ENCODE assay signal across 8 cellular contexts in genomic region chr4:13656569-13656988, GRCh38. TPM values are rescaled to one million over a fixed set of nuclear protein-coding genes. Genes with fewer than 3 reads are reported as not detected.
A peak's percentile ranks its signal among the peaks of the same experiment; 100 is the strongest.
DNase-seq lines count a peak whose midpoint lies in the region; ATAC-seq, FAIRE-seq and TF ChIP-seq lines count a peak whose summit lies in the region.

No MANE protein-coding gene starts in this region.

- peak overlapping the region; percentile 66 for H3K4me3 Mint-ChIP-seq in activated B cell treated with CpG ODN at 0.5 μM for 24 hours

- peak; percentile 42 for TF ChIP-seq CTCF in activated B cell treated with CpG ODN at 0.5 μM for 24 hours (IDR thresholded peaks at IDR 0.05)

- H3K9me3 Mint-ChIP-seq in activated B cell treated with CpG ODN at 0.5 μM for 24 hours: no peaks in the 10 kb centered on the region

- no peaks in the 10 kb centered on the region for H3K36me3 Mint-ChIP-seq in activated B cell treated with CpG ODN at 0.5 μM for 24 hours (ENCODE audit: low read depth)

- peak; percentile 45 for ATAC-seq in activated B cell treated with CpG ODN at 0.5 μM for 24 hours (ENCODE audit: low read depth)
- no peak for ATAC-seq in GM19452 (IDR thresholded peaks at IDR 0.05; ENCODE audit: unreplicated experiment)

- FAIRE-seq in GM19239 (lab: Jason Lieb, UNC): peak; percentile 61

- H3K27me3 Mint-ChIP-seq in activated B cell treated with CpG ODN at 0.5 μM for 24 hours: no peaks in the 10 kb centered on the region

- CTCF ChIA-PET in activated B cell treated with CpG ODN at 0.5 μM for 24 hours (lab: Charles Lee): interaction anchor here (0.6 to 3.7 kb wide), 11 partner anchors 12 to 1993 kb away, joined by 3 to 21 read pairs (median 4); no protein-coding TSS in a partner anchor

- peak; percentile 61 for DNase-seq in AG08396 (ENCODE audit: low spot score)
- peak; percentile 10 for DNase-seq in GM19239 (ENCODE audit: insufficient read length, low spot score)
- peak; percentile 3 for DNase-seq in NCI-H1105 (lab: John Stamatoyannopoulos, UW)
- DNase-seq in activated B cell treated with CpG ODN at 0.5 μM for 24 hours: peak; percentile 31
- DNase-seq in caudate nucleus (lab: John Stamatoyannopoulos, UW): peak in 51 of 61 donors; percentile 1 to 89 (median 29)
- peak; percentile 68 for DNase-seq in kidney tubule cell (ENCODE audit: low spot score)
- DNase-seq in stimulated activated CD4-positive, alpha-beta T cell treated with anti-CD3 and anti-CD28 coated beads, Interleukin-1b, Interleukin-23, amount 100 ng/mL, for 1 hour (ENCODE audit: low read depth in 2 of 2): peak; percentile 18 to 59

- peaks cover 13% of the 10 kb centered on the region for H3K4me1 Mint-ChIP-seq in activated B cell treated with CpG ODN at 0.5 μM for 24 hours

- H3K27ac Mint-ChIP-seq in activated B cell treated with CpG ODN at 0.5 μM for 24 hours: peak overlapping the region; percentile 8

- POLR2A ChIA-PET in activated B cell treated with CpG ODN at 0.5 μM for 24 hours (lab: Charles Lee): no interaction called here

- no peak overlapping the region for H3K27ac ChIP-seq in caudate nucleus (ENCODE audit: low read depth, low read length)

- intact Hi-C loops in activated B cell treated with CpG ODN at 0.5 μM for 24 hours (cut with micrococcal nuclease): loop anchor here (1.0 to 10.0 kb wide), 11 partner anchors 468 to 1998 kb away; partner anchors contain the start of gene FBXL5

RNA-seq across cellular contexts. Expression of gene BOD1L1, which starts 29.1 kb away (rescaled TPM):
- total RNA-seq in activated B cell treated with CpG ODN at 0.5 μM for 24 hours: 77.1 and 79.3 TPM in 2 replicates

Comparison
In these comparisons a context has a peak if more than half of its experiments do, and no peak if none do; other contexts are left out.
1. DNase-seq: peak in every context shown above with its lines; median percentile 68 in kidney tubule cell; 61 in AG08396; 38 in stimulated activated CD4-positive, alpha-beta T cell treated with anti-CD3 and anti-CD28 coated beads, Interleukin-1b, Interleukin-23, amount 100 ng/mL, for 1 hour; 31 in activated B cell treated with CpG ODN at 0.5 μM for 24 hours; 29 in caudate nucleus; 10 in GM19239; 3 in NCI-H1105.